1 cellular context compared by ENCODE assay signal in genomic region chr3:196499061-196499460, GRCh38.
TF ChIP-seq lines count a peak whose summit lies in the region.

No MANE protein-coding gene starts in this region.

TF ChIP-seq in IMR-90, 13 proteins besides CTCF, POLR2A, EP300 and RAD21:
- TF ChIP-seq, protein P1, sequence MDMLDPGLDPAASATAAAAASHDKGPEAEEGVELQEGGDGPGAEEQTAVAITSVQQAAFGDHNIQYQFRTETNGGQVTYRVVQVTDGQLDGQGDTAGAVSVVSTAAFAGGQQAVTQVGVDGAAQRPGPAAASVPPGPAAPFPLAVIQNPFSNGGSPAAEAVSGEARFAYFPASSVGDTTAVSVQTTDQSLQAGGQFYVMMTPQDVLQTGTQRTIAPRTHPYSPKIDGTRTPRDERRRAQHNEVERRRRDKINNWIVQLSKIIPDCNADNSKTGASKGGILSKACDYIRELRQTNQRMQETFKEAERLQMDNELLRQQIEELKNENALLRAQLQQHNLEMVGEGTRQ (IDR thresholded peaks at IDR 0.05; ENCODE audit: low read depth, low read length), result no peak
- no peak for TF ChIP-seq MAFK (IDR thresholded peaks at IDR 0.05; ENCODE audit: low read depth, low read length)
- TF ChIP-seq SMC3 (IDR thresholded peaks at IDR 0.05; ENCODE audit: low read depth, low read length), result no peak
- TF ChIP-seq NFE2L2 (IDR thresholded peaks at IDR 0.05; ENCODE audit: low read depth, low read length), result no peak
- no peak for TF ChIP-seq RFX5 (IDR thresholded peaks at IDR 0.05; ENCODE audit: low read depth, low read length)
- no peak for TF ChIP-seq CHD1 (IDR thresholded peaks at IDR 0.05; ENCODE audit: low read depth, low read length)
- no peak for TF ChIP-seq RCOR1 (IDR thresholded peaks at IDR 0.05; ENCODE audit: insufficient replicate concordance, low read length)
- TF ChIP-seq, protein P2, sequence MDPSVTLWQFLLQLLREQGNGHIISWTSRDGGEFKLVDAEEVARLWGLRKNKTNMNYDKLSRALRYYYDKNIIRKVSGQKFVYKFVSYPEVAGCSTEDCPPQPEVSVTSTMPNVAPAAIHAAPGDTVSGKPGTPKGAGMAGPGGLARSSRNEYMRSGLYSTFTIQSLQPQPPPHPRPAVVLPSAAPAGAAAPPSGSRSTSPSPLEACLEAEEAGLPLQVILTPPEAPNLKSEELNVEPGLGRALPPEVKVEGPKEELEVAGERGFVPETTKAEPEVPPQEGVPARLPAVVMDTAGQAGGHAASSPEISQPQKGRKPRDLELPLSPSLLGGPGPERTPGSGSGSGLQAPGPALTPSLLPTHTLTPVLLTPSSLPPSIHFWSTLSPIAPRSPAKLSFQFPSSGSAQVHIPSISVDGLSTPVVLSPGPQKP (IDR thresholded peaks at IDR 0.05; ENCODE audit: borderline replicate concordance, low read depth, low read length), result no peak
- TF ChIP-seq CEBPB (IDR thresholded peaks at IDR 0.05; ENCODE audit: low read depth, low read length), result no peak
- TF ChIP-seq MXI1 (IDR thresholded peaks at IDR 0.05; ENCODE audit: borderline replicate concordance, low read depth, low read length), result no peak
- no peak for TF ChIP-seq FOS (IDR thresholded peaks at IDR 0.05; ENCODE audit: low read depth, low read length)
- no peak for TF ChIP-seq MAZ (IDR thresholded peaks at IDR 0.05; ENCODE audit: borderline replicate concordance, low read depth, low read length)
- TF ChIP-seq BHLHE40 (IDR thresholded peaks at IDR 0.05; ENCODE audit: low read depth, low read length), result no peak
